8 cellular contexts compared by ENCODE assay signal in the genomic region with DNA sequence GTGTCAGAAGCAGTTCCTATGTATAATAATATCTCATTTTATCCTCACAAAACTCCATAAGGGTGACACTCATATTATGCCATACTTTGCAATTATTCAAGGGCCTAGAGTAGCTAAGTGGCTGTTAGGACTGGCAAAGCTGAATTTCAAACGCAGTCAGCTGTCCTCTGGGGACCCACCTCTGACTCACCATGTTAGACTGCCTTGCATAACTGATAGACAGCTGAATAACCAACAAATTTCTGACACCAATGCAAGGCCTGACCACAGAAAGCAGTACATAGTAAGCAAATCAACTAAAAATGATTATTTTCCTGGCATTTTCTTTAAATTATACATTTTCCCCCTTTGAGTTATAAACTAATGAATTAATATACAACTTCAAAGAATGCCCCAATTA.
DNase-seq lines count a peak whose midpoint lies in the region; ATAC-seq and TF ChIP-seq lines count a peak whose summit lies in the region.

No MANE protein-coding gene starts in this region.

- no peaks in the 10 kb centered on the region for H3K36me3 ChIP-seq in BE2C

- peaks cover 34% of the 10 kb centered on the region for H3K4me1 Mint-ChIP-seq in activated CD4-positive, alpha-beta memory T cell treated with anti-CD3 and anti-CD28 coated beads for 36 hours (ENCODE audit: low read depth)
- H3K4me1 Mint-ChIP-seq in HFFc6 (ENCODE audit: low read depth), result peaks cover 33% of the 10 kb centered on the region

- H3K9me3 ChIP-seq in BE2C, result no peaks in the 10 kb centered on the region

- H3K4me3 Mint-ChIP-seq in activated CD4-positive, alpha-beta memory T cell treated with anti-CD3 and anti-CD28 coated beads for 36 hours, result no peak overlapping the region
- H3K4me3 Mint-ChIP-seq in HFFc6, result no peak overlapping the region

- H3K27me3 Mint-ChIP-seq in activated CD4-positive, alpha-beta memory T cell treated with anti-CD3 and anti-CD28 coated beads for 36 hours, result no peaks in the 10 kb centered on the region
- H3K27me3 Mint-ChIP-seq in HFFc6 (ENCODE audit: insufficient read depth), result peaks cover 4% of the 10 kb centered on the region

- DNase-seq in BE2C (peak; percentile 12), iris pigment epithelial cell (ENCODE audit: low read depth) (peak; percentile 90), NCI-H1694 (lab: John Stamatoyannopoulos, UW) (no peak), left colon (no peak), HFFc6 (no peak)
- DNase-seq in activated CD4-positive, alpha-beta memory T cell treated with anti-CD3 and anti-CD28 coated beads for 36 hours, result peak; percentile 50

- no peak overlapping the region for H3K27ac Mint-ChIP-seq in activated CD4-positive, alpha-beta memory T cell treated with anti-CD3 and anti-CD28 coated beads for 36 hours
- no peak overlapping the region for H3K27ac Mint-ChIP-seq in HFFc6

- no peaks in the 10 kb centered on the region for H3K4me1 ChIP-seq in BE2C

- CTCF ChIA-PET in activated CD4-positive, alpha-beta memory T cell treated with anti-CD3 and anti-CD28 coated beads for 36 hours (lab: Charles Lee), result interaction anchor here (0.6 to 1.2 kb wide), 2 partner anchors 13 to 449 kb away, joined by 3 read pairs; no protein-coding TSS in a partner anchor

- no peaks in the 10 kb centered on the region for H3K36me3 Mint-ChIP-seq in activated CD4-positive, alpha-beta memory T cell treated with anti-CD3 and anti-CD28 coated beads for 36 hours
- peaks cover 12% of the 10 kb centered on the region for H3K36me3 Mint-ChIP-seq in HFFc6 (ENCODE audit: low read depth)

- H3K27me3 ChIP-seq in BE2C, result no peaks in the 10 kb centered on the region

- POLR2A ChIA-PET in activated CD4-positive, alpha-beta memory T cell treated with anti-CD3 and anti-CD28 coated beads for 36 hours (lab: Charles Lee), result interaction anchor here (0.9 to 1.5 kb wide), 3 partner anchors 9 to 59 kb away, joined by 3 to 7 read pairs (median 3); no protein-coding TSS in a partner anchor

- TF ChIP-seq CTCF in BE2C (IDR thresholded peaks at IDR 0.05; ENCODE audit: low read depth, low read length), result no peak
- TF ChIP-seq CTCF in HFFc6 (IDR thresholded peaks at IDR 0.05), result no peak

- intact Hi-C loops in activated CD4-positive, alpha-beta memory T cell treated with anti-CD3 and anti-CD28 coated beads for 36 hours (cut with micrococcal nuclease), result loop anchor here (1.0 kb wide), 1 partner anchor 8 kb away; no protein-coding TSS in a partner anchor
- intact Hi-C loops in left colon (cut with DNase I, micrococcal nuclease), result no loop called here

- ATAC-seq in HG03095 (IDR thresholded peaks at IDR 0.05; ENCODE audit: unreplicated experiment) (peak; percentile 60), left colon (no peak), GM18517 (IDR thresholded peaks at IDR 0.05; ENCODE audit: unreplicated experiment) (no peak)

- H3K9me3 Mint-ChIP-seq in activated CD4-positive, alpha-beta memory T cell treated with anti-CD3 and anti-CD28 coated beads for 36 hours, result peaks cover 4% of the 10 kb centered on the region
- no peaks in the 10 kb centered on the region; the same call in 1 of the 2 replicates for H3K9me3 Mint-ChIP-seq in HFFc6

- H3K4me3 ChIP-seq in BE2C (ENCODE audit: low read depth, low read length), result no peak overlapping the region

Comparison
In these comparisons a context has a peak if more than half of its experiments do, and no peak if none do; other contexts are left out.
1. DNase-seq: peak in BE2C (single experiment), activated CD4-positive, alpha-beta memory T cell treated with anti-CD3 and anti-CD28 coated beads for 36 hours (single experiment) and iris pigment epithelial cell (single experiment); none in NCI-H1694 (single experiment), left colon (0 of 2) and HFFc6 (single experiment).